ENCODE assay signal across 13 cellular contexts in genomic region chr18:79606621-79607331, GRCh38.
"Had no signal": no experiment of that assay in that cellular context is flagged by ENCODE, and none has a peak within 500 bp of the region (broad histone marks: within the 10 kb centered on the region; RNA-seq: fewer than 3 reads in every experiment).

No MANE protein-coding gene starts in this region.

- H3K4me1 Mint-ChIP-seq: activated naive CD4-positive, alpha-beta T cell treated with anti-CD3 and anti-CD28 coated beads, Interleukin-2, amount 10 ng/mL, durations not matched to agents 7 days and 5 days; naive thymus-derived CD4-positive, alpha-beta T cell; stimulated activated effector memory CD8-positive, alpha-beta T cell treated with anti-CD3 and anti-CD28 coated beads, Interleukin-12 subunit alpha, Interleukin-12 subunit beta, amount 100 ng/mL, for 72 hours had no signal

- H3K27ac ChIP-seq: prostate gland, thoracic aorta, VCaP had no signal

- H3K4me3 ChIP-seq: mucosa of descending colon, prostate gland, thoracic aorta had no signal

- ATAC-seq: mucosa of descending colon; naive thymus-derived CD4-positive, alpha-beta T cell; stimulated activated effector memory CD8-positive, alpha-beta T cell treated with anti-CD3 and anti-CD28 coated beads, Interleukin-12 subunit alpha, Interleukin-12 subunit beta, amount 100 ng/mL, for 72 hours had no signal

- H3K27me3 Mint-ChIP-seq: activated naive CD4-positive, alpha-beta T cell treated with anti-CD3 and anti-CD28 coated beads, Interleukin-2, amount 10 ng/mL, durations not matched to agents 7 days and 5 days had no signal

- H3K9me3 ChIP-seq: mucosa of descending colon, prostate gland, thoracic aorta had no signal

- H3K36me3 ChIP-seq: prostate gland, thoracic aorta had no signal

- DNase-seq: activated CD4-positive, alpha-beta T cell treated with anti-CD3 and anti-CD28 coated beads for 1 hour; activated CD4-positive, alpha-beta T cell treated with anti-CD3 and anti-CD28 coated beads, Interleukin-2, amount 50 U/mL, for 4 hours; activated naive CD4-positive, alpha-beta T cell treated with anti-CD3 and anti-CD28 coated beads, Interleukin-2, amount 10 ng/mL, durations not matched to agents 7 days and 5 days; activated T-cell treated with anti-CD3 and anti-CD28 coated beads for 4 hours; hypothalamus; naive thymus-derived CD4-positive, alpha-beta T cell; occipital lobe; stimulated activated CD4-positive, alpha-beta T cell treated with anti-CD3 and anti-CD28 coated beads, Interleukin-12 subunit alpha, Interleukin-12 subunit beta, amount 100 ng/mL, for 4 hours had no signal

- H3K36me3 Mint-ChIP-seq: activated naive CD4-positive, alpha-beta T cell treated with anti-CD3 and anti-CD28 coated beads, Interleukin-2, amount 10 ng/mL, durations not matched to agents 7 days and 5 days; naive thymus-derived CD4-positive, alpha-beta T cell; stimulated activated effector memory CD8-positive, alpha-beta T cell treated with anti-CD3 and anti-CD28 coated beads, Interleukin-12 subunit alpha, Interleukin-12 subunit beta, amount 100 ng/mL, for 72 hours had no signal

- H3K4me3 Mint-ChIP-seq: activated naive CD4-positive, alpha-beta T cell treated with anti-CD3 and anti-CD28 coated beads, Interleukin-2, amount 10 ng/mL, durations not matched to agents 7 days and 5 days; naive thymus-derived CD4-positive, alpha-beta T cell; stimulated activated effector memory CD8-positive, alpha-beta T cell treated with anti-CD3 and anti-CD28 coated beads, Interleukin-12 subunit alpha, Interleukin-12 subunit beta, amount 100 ng/mL, for 72 hours had no signal

- H3K4me1 ChIP-seq: prostate gland had no signal

- H3K9me3 Mint-ChIP-seq: activated naive CD4-positive, alpha-beta T cell treated with anti-CD3 and anti-CD28 coated beads, Interleukin-2, amount 10 ng/mL, durations not matched to agents 7 days and 5 days; naive thymus-derived CD4-positive, alpha-beta T cell; stimulated activated effector memory CD8-positive, alpha-beta T cell treated with anti-CD3 and anti-CD28 coated beads, Interleukin-12 subunit alpha, Interleukin-12 subunit beta, amount 100 ng/mL, for 72 hours had no signal

- H3K27ac Mint-ChIP-seq: activated naive CD4-positive, alpha-beta T cell treated with anti-CD3 and anti-CD28 coated beads, Interleukin-2, amount 10 ng/mL, durations not matched to agents 7 days and 5 days; naive thymus-derived CD4-positive, alpha-beta T cell; stimulated activated effector memory CD8-positive, alpha-beta T cell treated with anti-CD3 and anti-CD28 coated beads, Interleukin-12 subunit alpha, Interleukin-12 subunit beta, amount 100 ng/mL, for 72 hours had no signal
